33 cellular contexts compared by ENCODE assay signal in genomic region chr21:25764065-25764464, GRCh38.
"Had no signal": no experiment of that assay in that cellular context is flagged by ENCODE, and none has a peak within 500 bp of the region (broad histone marks: within the 10 kb centered on the region; RNA-seq: fewer than 3 reads in every experiment).

No MANE protein-coding gene starts in this region.

- H3K4me1 ChIP-seq: ascending aorta, body of pancreas, breast epithelium had no signal

- ATAC-seq: activated naive CD4-positive, alpha-beta T cell treated with anti-CD3 and anti-CD28 coated beads, Interleukin-2, amount 50 U/mL, for 72 hours; activated naive CD8-positive, alpha-beta T cell treated with anti-CD3 and anti-CD28 coated beads, Interleukin-2, amount 50 U/mL, for 24 hours; activated T-cell treated with anti-CD3 and anti-CD28 coated beads, Interleukin-2, amount 50 U/mL, for 4 hours; activated T-cell treated with anti-CD3 and anti-CD28 coated beads, Interleukin-2, amount 50 U/mL, for 72 hours; activated T-helper 17 cell treated with anti-CD3 and anti-CD28 coated beads, Interleukin-2, amount 50 U/mL, for 72 hours; body of pancreas had no signal

- H3K4me3 ChIP-seq: adrenal gland, ascending aorta, body of pancreas, breast epithelium, cardiac muscle cell had no signal

- H3K9me3 ChIP-seq: adrenal gland, ascending aorta, body of pancreas, breast epithelium had no signal

- DNase-seq: activated effector memory CD4-positive, alpha-beta T cell treated with anti-CD3 and anti-CD28 coated beads, Interleukin-2, amount 50 U/mL, for 16 hours; activated effector memory CD4-positive, alpha-beta T cell treated with Interleukin-2 at 50 U/mL for 16 hours; activated gamma-delta T cell; activated gamma-delta T cell treated with Interleukin-2 at 50 U/mL for 16 hours; activated naive CD4-positive, alpha-beta T cell; activated naive CD4-positive, alpha-beta T cell treated with anti-CD3 and anti-CD28 coated beads for 36 hours; activated naive CD4-positive, alpha-beta T cell treated with anti-CD3 and anti-CD28 coated beads, Interleukin-2, amount 10 ng/mL, durations not matched to agents 7 days and 5 days; activated naive CD4-positive, alpha-beta T cell treated with anti-CD3 and anti-CD28 coated beads, Interleukin-2, amount 50 U/mL, for 16 hours; activated naive CD4-positive, alpha-beta T cell treated with Interleukin-2 at 50 U/mL for 16 hours; activated naive CD8-positive, alpha-beta T cell treated with anti-CD3 and anti-CD28 coated beads for 36 hours; activated naive CD8-positive, alpha-beta T cell treated with anti-CD3 and anti-CD28 coated beads, Interleukin-2, amount 10 ng/mL, durations not matched to agents 7 days and 5 days; activated naive CD8-positive, alpha-beta T cell treated with anti-CD3 and anti-CD28 coated beads, Interleukin-2, amount 50 U/mL, for 24 hours; activated T-cell treated with anti-CD3 and anti-CD28 coated beads, Interleukin-2, amount 50 U/mL, for 1 hour; activated T-cell treated with anti-CD3 and anti-CD28 coated beads, Interleukin-2, amount 50 U/mL, for 24 hours; activated T-cell treated with anti-CD3 and anti-CD28 coated beads, Interleukin-2, amount 50 U/mL, for 4 hours; activated T-cell treated with anti-CD3 and anti-CD28 coated beads, Interleukin-2, amount 50 U/mL, for 48 hours; activated T-cell treated with anti-CD3 and anti-CD28 coated beads, Interleukin-2, amount 50 U/mL, for 72 hours; adrenal gland; amniotic stem cell; amygdala; anterior cingulate cortex; aorta; body of pancreas; brain microvascular endothelial cell; central memory CD4-positive, alpha-beta T cell; cerebellar nuclear complex had no signal

- H3K27ac ChIP-seq: adrenal gland, ascending aorta, body of pancreas, brain microvascular endothelial cell, breast epithelium, cardiac muscle cell had no signal

- FAIRE-seq: astrocyte, bronchial epithelial cell had no signal

- H3K27me3 ChIP-seq: adrenal gland, ascending aorta, body of pancreas, brain microvascular endothelial cell, breast epithelium, cardiac muscle cell had no signal

- H3K36me3 ChIP-seq: breast epithelium had no signal
